ENCODE assay signal across 8 cellular contexts in genomic region chr19:19063183-19064097, GRCh38. TPM values are rescaled to one million over a fixed set of nuclear protein-coding genes. Genes with fewer than 3 reads are reported as not detected.
DNase-seq lines count a peak whose midpoint lies in the region; ATAC-seq and TF ChIP-seq lines count a peak whose summit lies in the region.

TSS of gene SLC25A42 (plus strand) at chr19:19063994. CDS start at chr19:19096125, 32,131 bp downstream.

- intact Hi-C loops in activated T-helper 2 cell treated with anti-CD3 and anti-CD28 coated beads, Interferon-gamma antibody, Interleukin-2, Interleukin-4, amounts not matched to agents 10 μg/mL and 5 μg/mL and 100 μg/mL, durations not matched to agents 14 hours and 24 hours and 36 hours (cut with micrococcal nuclease), result loop anchor here (2.0 kb wide), 2 partner anchors 31 to 75 kb away; partner anchors contain the start of genes ARMC6, SUGP2 and TMEM161A

- H3K9me3 Mint-ChIP-seq in activated T-helper 2 cell treated with anti-CD3 and anti-CD28 coated beads, Interferon-gamma antibody, Interleukin-2, Interleukin-4, amounts not matched to agents 10 μg/mL and 5 μg/mL and 100 μg/mL, durations not matched to agents 14 hours and 24 hours and 36 hours, result no peaks in the 10 kb centered on the region
- H3K9me3 Mint-ChIP-seq in naive thymus-derived CD8-positive, alpha-beta T cell, result no peaks in the 10 kb centered on the region

- TF ChIP-seq CTCF in RWPE2 (IDR thresholded peaks at IDR 0.05; ENCODE audit: poor library complexity, severe bottlenecking) (no peak), fibroblast of mammary gland (conservative IDR thresholded peaks at IDR 0.05; ENCODE audit: control insufficient read depth, insufficient read depth, low read depth, low read length) (no peak)

- no peaks in the 10 kb centered on the region for H3K27me3 ChIP-seq in RWPE2 (ENCODE audit: insufficient read depth, poor library complexity, severe bottlenecking)

- H3K27ac ChIP-seq in RWPE2 (ENCODE audit: poor library complexity, severe bottlenecking), result no peak within 1 kb of the TSS

- H3K36me3 Mint-ChIP-seq in activated T-helper 2 cell treated with anti-CD3 and anti-CD28 coated beads, Interferon-gamma antibody, Interleukin-2, Interleukin-4, amounts not matched to agents 10 μg/mL and 5 μg/mL and 100 μg/mL, durations not matched to agents 14 hours and 24 hours and 36 hours (ENCODE audit: low read depth), result peaks cover 11% of the 10 kb centered on the region
- peaks cover 0 to 8% (median 0%) of the 10 kb centered on the region in 3 donors for H3K36me3 Mint-ChIP-seq in naive thymus-derived CD8-positive, alpha-beta T cell

- no peaks in the 10 kb centered on the region; the same call in 1 of the 2 replicates for H3K36me3 ChIP-seq in RWPE2 (ENCODE audit: low read depth)

- peak; percentile 97 for ATAC-seq in RWPE2 (ENCODE audit: low read depth)
- ATAC-seq in naive thymus-derived CD8-positive, alpha-beta T cell, result peak; percentile 94

- H3K4me1 ChIP-seq in RWPE2 (ENCODE audit: insufficient read depth, poor library complexity, severe bottlenecking), result peaks cover 4% of the 10 kb centered on the region

- POLR2A ChIA-PET in naive thymus-derived CD8-positive, alpha-beta T cell (lab: Charles Lee), result interaction anchor here (0.7 to 1.8 kb wide), 7 partner anchors 24 to 258 kb away, joined by 3 to 4 read pairs (median 3); partner anchors contain the start of genes COPE and DDX49

- peak within 1 kb of the TSS; percentile 59 for H3K4me3 ChIP-seq in RWPE2 (ENCODE audit: severe bottlenecking)
- H3K4me3 ChIP-seq in fibroblast of mammary gland (ENCODE audit: control insufficient read depth, low read depth, low read length), result peak within 1 kb of the TSS; percentile 76

- DNase-seq in Daoy (ENCODE audit: low read depth) (peak; percentile 100), H4 (ENCODE audit: low spot score) (peak; percentile 100), LoVo (ENCODE audit: low spot score) (peak; percentile 99), RWPE2 (ENCODE audit: low spot score) (peak; percentile 99), fibroblast of mammary gland (ENCODE audit: low read depth) (peak; percentile 99)
- peak; percentile 99 for DNase-seq in activated T-helper 2 cell treated with anti-CD3 and anti-CD28 coated beads, Interferon-gamma antibody, Interleukin-2, Interleukin-4, amounts not matched to agents 10 μg/mL and 5 μg/mL and 100 μg/mL, durations not matched to agents 14 hours and 24 hours and 36 hours (ENCODE audit: low spot score)
- DNase-seq in naive thymus-derived CD8-positive, alpha-beta T cell, result peak; percentile 95 to 100 (median 100)
- peak; percentile 97 to 100 (median 98) for DNase-seq in stimulated activated naive CD4-positive, alpha-beta T cell (lab: John Stamatoyannopoulos, UW)

- H3K4me3 Mint-ChIP-seq in activated T-helper 2 cell treated with anti-CD3 and anti-CD28 coated beads, Interferon-gamma antibody, Interleukin-2, Interleukin-4, amounts not matched to agents 10 μg/mL and 5 μg/mL and 100 μg/mL, durations not matched to agents 14 hours and 24 hours and 36 hours (ENCODE audit: low read depth), result peak within 1 kb of the TSS; percentile 88
- peak within 1 kb of the TSS; percentile 84 to 97 (median 92) for H3K4me3 Mint-ChIP-seq in naive thymus-derived CD8-positive, alpha-beta T cell

- no peaks in the 10 kb centered on the region for H3K27me3 Mint-ChIP-seq in activated T-helper 2 cell treated with anti-CD3 and anti-CD28 coated beads, Interferon-gamma antibody, Interleukin-2, Interleukin-4, amounts not matched to agents 10 μg/mL and 5 μg/mL and 100 μg/mL, durations not matched to agents 14 hours and 24 hours and 36 hours (ENCODE audit: low read depth)
- no peaks in the 10 kb centered on the region for H3K27me3 Mint-ChIP-seq in naive thymus-derived CD8-positive, alpha-beta T cell

- peaks cover 25% of the 10 kb centered on the region for H3K4me1 Mint-ChIP-seq in activated T-helper 2 cell treated with anti-CD3 and anti-CD28 coated beads, Interferon-gamma antibody, Interleukin-2, Interleukin-4, amounts not matched to agents 10 μg/mL and 5 μg/mL and 100 μg/mL, durations not matched to agents 14 hours and 24 hours and 36 hours (ENCODE audit: low read depth)
- peaks cover 10 to 41% (median 27%) of the 10 kb centered on the region in 4 donors for H3K4me1 Mint-ChIP-seq in naive thymus-derived CD8-positive, alpha-beta T cell

- H3K9me3 ChIP-seq in RWPE2 (ENCODE audit: severe bottlenecking), result no peaks in the 10 kb centered on the region

- peak within 1 kb of the TSS; percentile 80 for H3K27ac Mint-ChIP-seq in activated T-helper 2 cell treated with anti-CD3 and anti-CD28 coated beads, Interferon-gamma antibody, Interleukin-2, Interleukin-4, amounts not matched to agents 10 μg/mL and 5 μg/mL and 100 μg/mL, durations not matched to agents 14 hours and 24 hours and 36 hours
- H3K27ac Mint-ChIP-seq in naive thymus-derived CD8-positive, alpha-beta T cell, result peak within 1 kb of the TSS; percentile 67 to 92 (median 86)

RNA-seq across cellular contexts. Expression of gene SLC25A42, which starts in this region (rescaled TPM):
- total RNA-seq in Daoy (2014; rRNA removed; shearing (Covaris generic)), result 1.3 and 6.2 TPM in 2 replicates
- total RNA-seq in H4 (2014; rRNA removed; shearing (Covaris generic)), result 4.2 and 6.3 TPM in 2 replicates
- total RNA-seq in activated T-helper 2 cell treated with anti-CD3 and anti-CD28 coated beads, Interferon-gamma antibody, Interleukin-2, Interleukin-4, amounts not matched to agents 10 μg/mL and 5 μg/mL and 100 μg/mL, durations not matched to agents 14 hours and 24 hours and 36 hours, result 9.1 and 9.2 TPM in 2 replicates
- 10 to 100 TPM; 32.0 to 33.6 TPM for total RNA-seq in naive thymus-derived CD8-positive, alpha-beta T cell
- polyA plus RNA-seq in naive thymus-derived CD8-positive, alpha-beta T cell, result 10 to 100 TPM in 1 of 3 donors, 1 to 10 TPM in 2; 6.2 to 14.5 (median 8.4) TPM
